In the genomic region with DNA sequence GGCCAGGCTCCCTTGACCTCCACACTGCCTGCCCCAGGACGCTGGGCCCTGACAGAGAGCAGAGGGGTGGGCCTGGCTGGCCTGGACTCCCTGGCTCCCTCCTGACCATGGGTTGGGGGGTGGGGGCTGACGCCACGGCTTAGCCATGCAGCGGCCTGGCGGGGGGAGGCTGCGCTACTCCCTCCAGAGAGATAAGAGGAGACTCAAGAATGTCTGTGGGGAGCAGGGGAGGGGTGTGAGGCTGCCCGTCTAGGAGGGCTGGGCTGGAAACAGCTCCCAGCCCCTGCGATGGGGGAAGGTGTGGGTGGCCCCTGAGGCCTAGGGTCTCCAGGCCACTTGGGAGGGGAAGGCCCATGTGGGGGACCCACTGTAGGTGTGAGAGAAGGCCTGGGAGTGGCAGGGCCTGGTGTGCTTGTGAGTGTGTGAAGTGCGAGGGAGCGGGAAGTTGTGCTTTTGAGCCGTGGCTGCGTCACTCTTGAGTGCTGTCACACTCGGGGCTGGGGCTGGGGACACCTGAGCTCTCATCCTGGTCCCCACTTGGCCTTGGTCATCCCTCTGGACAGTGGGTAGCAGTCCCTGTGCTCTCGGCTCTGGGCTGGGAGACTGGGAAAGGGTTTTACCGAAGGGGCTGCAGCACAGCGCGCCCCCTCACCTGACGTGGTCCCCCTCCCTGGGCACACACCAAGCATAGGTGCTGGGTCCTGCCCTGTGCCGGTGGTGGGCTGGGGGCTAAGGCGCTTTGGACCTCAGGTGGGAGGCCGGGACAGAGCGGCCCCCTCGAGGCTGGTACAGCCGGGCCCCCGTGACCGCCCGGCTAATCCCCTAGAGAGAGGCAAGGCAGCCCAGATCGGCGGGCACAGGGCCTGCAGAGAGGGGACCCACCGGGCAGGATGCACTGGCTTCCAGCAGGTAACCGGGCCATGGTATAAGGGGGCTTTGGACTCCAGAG, we compare ENCODE assay signal across 16 cellular contexts. TPM values are rescaled to one million over a fixed set of nuclear protein-coding genes. Genes with fewer than 3 reads are reported as not detected.
DNase-seq lines count a peak whose midpoint lies in the region; ATAC-seq and TF ChIP-seq lines count a peak whose summit lies in the region.
"Had no signal": no experiment of that assay in that cellular context is flagged by ENCODE, and none has a peak within 500 bp of the region (broad histone marks: within the 10 kb centered on the region; RNA-seq: fewer than 3 reads in every experiment).

No MANE protein-coding gene starts in this region.

- H3K4me1 Mint-ChIP-seq in progenitor cell of endocrine pancreas (ENCODE audit: low read depth), result peaks cover 58% of the 10 kb centered on the region
- peaks cover 7 to 25% of the 10 kb centered on the region in 2 donors for H3K4me1 Mint-ChIP-seq in immature natural killer cell

- no peaks in the 10 kb centered on the region for H3K36me3 ChIP-seq in HUES6 (ENCODE audit: control insufficient read depth, insufficient read depth, low read length)
- no peaks in the 10 kb centered on the region for H3K36me3 ChIP-seq in body of pancreas (replicated peaks in 1 of 2; ENCODE audit: insufficient read depth in 1 of 2, low read depth in 2 of 2)
- H3K36me3 ChIP-seq: vagina had no signal

- peak in 2 of 3 donors; percentile 19 to 27 for TF ChIP-seq POLR2A in body of pancreas (IDR thresholded peaks at IDR 0.05)

- H3K4me3 Mint-ChIP-seq in progenitor cell of endocrine pancreas (ENCODE audit: low read depth) (peak overlapping the region; percentile 90), immature natural killer cell (no peak overlapping the region)
- H3K4me3 Mint-ChIP-seq: activated CD8-positive, alpha-beta memory T cell treated with anti-CD3 and anti-CD28 coated beads, Interleukin-2, amount 10 ng/mL, durations not matched to agents 7 days and 5 days; activated naive CD4-positive, alpha-beta T cell treated with anti-CD3 and anti-CD28 coated beads for 36 hours had no signal

- TF ChIP-seq CTCF in body of pancreas (IDR thresholded peaks at IDR 0.05), result no peak
- no peak for TF ChIP-seq CTCF in progenitor cell of endocrine pancreas (IDR thresholded peaks at IDR 0.05; ENCODE audit: unreplicated experiment)

- H3K9me3 Mint-ChIP-seq in progenitor cell of endocrine pancreas (ENCODE audit: low read depth) (no peaks in the 10 kb centered on the region), immature natural killer cell (no peaks in the 10 kb centered on the region)
- H3K9me3 Mint-ChIP-seq: activated naive CD4-positive, alpha-beta T cell treated with anti-CD3 and anti-CD28 coated beads for 36 hours; central memory CD8-positive, alpha-beta T cell had no signal

- H3K4me1 ChIP-seq in HUES6 (ENCODE audit: control insufficient read depth, insufficient read depth, low read length), result peaks cover 54% of the 10 kb centered on the region
- peaks cover 69% of the 10 kb centered on the region for H3K4me1 ChIP-seq in body of pancreas
- H3K4me1 ChIP-seq: psoas muscle had no signal

- intact Hi-C loops in body of pancreas (cut with DNase I), result no loop called here

- H3K4me3 ChIP-seq in HUES6 (ENCODE audit: low read depth, low read length), result peak overlapping the region; percentile 28; the same call in 1 of the 2 replicates
- no peak overlapping the region for H3K4me3 ChIP-seq in body of pancreas
- H3K4me3 ChIP-seq: psoas muscle, vagina had no signal

- no peaks in the 10 kb centered on the region for H3K36me3 Mint-ChIP-seq in progenitor cell of endocrine pancreas (ENCODE audit: insufficient read depth)
- no peaks in the 10 kb centered on the region for H3K36me3 Mint-ChIP-seq in immature natural killer cell
- H3K36me3 Mint-ChIP-seq: activated CD8-positive, alpha-beta memory T cell treated with anti-CD3 and anti-CD28 coated beads, Interleukin-2, amount 10 ng/mL, durations not matched to agents 7 days and 5 days had no signal

- H3K27ac ChIP-seq in HUES6 (ENCODE audit: low read depth, low read length) (no peak overlapping the region; the same call in 1 of the 2 replicates), body of pancreas (peak overlapping the region; percentile 85 to 97 (median 96)), layer of hippocampus (ENCODE audit: low read depth, low read length) (peak overlapping the region; percentile 98)
- H3K27ac ChIP-seq: psoas muscle, vagina had no signal

- DNase-seq in body of pancreas (peak; percentile 45 to 66 (median 56)), progenitor cell of endocrine pancreas (ENCODE audit: low spot score, unreplicated experiment) (peak; percentile 37), middle frontal gyrus (ENCODE audit: extremely low spot score, low spot score) (no peak), immature natural killer cell (no peak)
- DNase-seq: activated CD8-positive, alpha-beta memory T cell treated with anti-CD3 and anti-CD28 coated beads, Interleukin-2, amount 10 ng/mL, durations not matched to agents 7 days and 5 days; activated naive CD4-positive, alpha-beta T cell treated with anti-CD3 and anti-CD28 coated beads for 36 hours; EL; NCI-H1436; psoas muscle; stimulated activated CD8-positive, alpha-beta memory T cell treated with anti-CD3 and anti-CD28 coated beads, Interleukin-4, amount 100 ng/mL, for 48 hours had no signal

- peaks cover 4% of the 10 kb centered on the region for H3K27me3 Mint-ChIP-seq in progenitor cell of endocrine pancreas
- H3K27me3 Mint-ChIP-seq in immature natural killer cell (ENCODE audit: low read depth in 3 of 3), result peaks cover 4 to 7% (median 6%) of the 10 kb centered on the region in 3 donors

- WGBS in body of pancreas, 2 donors, result 43 to 56% methylated on average over 16 to 17 of the region's 31 CpGs

- ATAC-seq in body of pancreas (no peak), HG03565 (IDR thresholded peaks at IDR 0.05; ENCODE audit: unreplicated experiment) (no peak), HG03159 (IDR thresholded peaks at IDR 0.05; ENCODE audit: unreplicated experiment) (no peak)
- ATAC-seq: activated CD8-positive, alpha-beta memory T cell treated with anti-CD3 and anti-CD28 coated beads, Interleukin-2, amount 10 ng/mL, durations not matched to agents 7 days and 5 days; psoas muscle had no signal

- peak overlapping the region; percentile 55 for H3K9ac ChIP-seq in HUES6 (ENCODE audit: low read length)

- H3K27ac Mint-ChIP-seq in progenitor cell of endocrine pancreas (peak overlapping the region; percentile 95), immature natural killer cell (peak overlapping the region in 1 of 6 donors; percentile 17)
- H3K27ac Mint-ChIP-seq: activated CD8-positive, alpha-beta memory T cell treated with anti-CD3 and anti-CD28 coated beads, Interleukin-2, amount 10 ng/mL, durations not matched to agents 7 days and 5 days; activated naive CD4-positive, alpha-beta T cell treated with anti-CD3 and anti-CD28 coated beads for 36 hours had no signal

- H3K9me3 ChIP-seq in HUES6 (ENCODE audit: control insufficient read depth, insufficient read depth, low read depth, low read length), result no peaks in the 10 kb centered on the region
- H3K9me3 ChIP-seq in body of pancreas, result no peaks in the 10 kb centered on the region
- H3K9me3 ChIP-seq: psoas muscle, vagina had no signal

- peaks cover 29% of the 10 kb centered on the region for H3K27me3 ChIP-seq in HUES6 (ENCODE audit: control insufficient read depth, insufficient read depth, low read length)
- no peaks in the 10 kb centered on the region for H3K27me3 ChIP-seq in body of pancreas
- no peaks in the 10 kb centered on the region for H3K27me3 ChIP-seq in layer of hippocampus (ENCODE audit: control insufficient read depth, insufficient read depth, low read length)
- H3K27me3 ChIP-seq: vagina had no signal

RNA-seq across cellular contexts. Expression of a gene that starts 2.4 kb away (rescaled TPM):
- 10 to 100 TPM; 33.2 to 47.5 TPM for total RNA-seq in body of pancreas
- total RNA-seq in progenitor cell of endocrine pancreas, result 117 and 128 TPM in 2 replicates
- polyA plus RNA-seq in immature natural killer cell, result 1 to 10 TPM in 1 of 3 donors, under 1 TPM in 1, not detected in 1; 0.43 to 2.4 TPM

RNA-seq across cellular contexts. Expression of a gene that starts 37.6 kb away (rescaled TPM):
- 10 to 100 TPM in 1 of 2 donors, 1 to 10 TPM in 1; 8.6 to 29.1 TPM for total RNA-seq in body of pancreas
- total RNA-seq in progenitor cell of endocrine pancreas, result 175 and 185 TPM in 2 replicates
- 100 to 1,000 TPM; 160 to 274 (median 225) TPM for polyA plus RNA-seq in immature natural killer cell

RNA-seq across cellular contexts. Expression of a gene that starts 37.9 kb away (rescaled TPM):
- total RNA-seq in body of pancreas, result 1 to 10 TPM; 2.6 to 3.4 TPM
- total RNA-seq in progenitor cell of endocrine pancreas, result 34.4 and 36.6 TPM in 2 replicates
- 10 to 100 TPM; 20.3 to 31.3 (median 24.6) TPM for polyA plus RNA-seq in immature natural killer cell

Comparison
In these comparisons a context has a peak if more than half of its experiments do, and no peak if none do; other contexts are left out.
1. DNase-seq: peak in body of pancreas (4 of 4) and progenitor cell of endocrine pancreas (single experiment); none in middle frontal gyrus (single experiment) and immature natural killer cell (0 of 3).